9 cellular contexts compared by ENCODE assay signal in the genomic region with DNA sequence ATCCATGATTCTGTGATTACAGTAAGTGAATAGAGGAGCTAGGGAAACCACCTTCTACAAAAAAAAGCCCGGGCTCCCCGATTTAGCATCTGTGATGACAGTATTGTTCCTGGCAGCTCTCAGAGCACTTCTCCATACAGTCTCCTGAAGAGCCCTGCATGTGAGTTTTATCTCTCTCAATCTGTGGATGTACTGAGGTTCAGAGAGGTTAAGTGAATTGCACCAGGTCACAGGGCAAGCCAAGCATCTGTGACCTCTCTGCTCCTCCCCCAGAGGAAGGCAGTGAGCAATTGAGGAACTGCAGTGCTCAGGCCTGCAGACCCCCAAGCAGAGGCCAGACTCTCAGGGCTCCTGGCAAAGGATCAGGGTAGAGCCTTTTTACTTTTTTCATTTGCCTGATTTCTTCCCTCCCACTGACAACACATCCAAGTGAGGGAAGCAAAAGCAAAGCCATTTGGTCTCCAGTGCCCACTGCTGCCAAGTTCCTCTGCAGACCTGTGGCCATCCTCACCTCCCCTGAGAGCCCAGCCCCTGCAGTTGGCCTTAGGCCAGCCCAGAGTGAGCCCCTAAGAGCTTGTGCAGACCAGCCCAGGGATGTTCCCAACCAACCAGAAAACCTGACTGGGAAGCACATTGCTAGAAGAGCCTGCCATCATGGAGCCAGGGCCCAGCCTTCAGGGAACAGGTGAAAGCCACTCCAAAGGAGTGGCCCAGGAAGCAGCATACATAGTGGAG. TPM values are rescaled to one million over a fixed set of nuclear protein-coding genes. Genes with fewer than 3 reads are reported as not detected.
DNase-seq lines count a peak whose midpoint lies in the region; ATAC-seq, FAIRE-seq and TF ChIP-seq lines count a peak whose summit lies in the region.
"Had no signal": no experiment of that assay in that cellular context is flagged by ENCODE, and none has a peak within 500 bp of the region (broad histone marks: within the 10 kb centered on the region; RNA-seq: fewer than 3 reads in every experiment).

No MANE protein-coding gene starts in this region.

- H3K4me3 ChIP-seq in OCI-LY1 (ENCODE audit: low read depth, low read length, poor library complexity, severe bottlenecking) (peak overlapping the region; percentile 88), endothelial cell of umbilical vein (replicated peaks in 1 of 3; ENCODE audit: insufficient read depth in 1 of 3, low read depth in 1 of 3, low read length in 3 of 3) (no peak overlapping the region), spleen (peak overlapping the region in 1 of 8 donors; percentile 31)

- H3K79me2 ChIP-seq in OCI-LY1 (ENCODE audit: insufficient read depth, low read length) (peaks cover 28% of the 10 kb centered on the region), endothelial cell of umbilical vein (ENCODE audit: control insufficient read depth, insufficient read depth, low read length) (peaks cover 68% of the 10 kb centered on the region)

- ATAC-seq in HG03520 (IDR thresholded peaks at IDR 0.05; ENCODE audit: unreplicated experiment) (no peak), GM19035 (IDR thresholded peaks at IDR 0.05; ENCODE audit: unreplicated experiment) (no peak)

- intact Hi-C loops in endothelial cell of umbilical vein (cut with micrococcal nuclease): no loop called here
- intact Hi-C loops in spleen (cut with DNase I; ENCODE audit: low total_unique reads): no loop called here

- H2AFZ ChIP-seq in OCI-LY1 (ENCODE audit: low read length) (no peak overlapping the region), endothelial cell of umbilical vein (ENCODE audit: low read depth, low read length) (no peak overlapping the region)

- dilution Hi-C loops in endothelial cell of umbilical vein (cut with MboI; ENCODE audit: extremely low pct_ligation_motif_present, low sequenced_read_pairs): no loop called here

- H3K27me3 ChIP-seq in OCI-LY1 (ENCODE audit: insufficient read depth, low read length) (no peaks in the 10 kb centered on the region), endothelial cell of umbilical vein (ENCODE audit: control insufficient read depth in 2 of 2, insufficient read depth in 2 of 2, low read length in 2 of 2) (no peaks in the 10 kb centered on the region), spleen (replicated peaks in 1 of 7) (no peaks in the 10 kb centered on the region)

- POLR2A ChIA-PET in endothelial cell of umbilical vein (lab: Charles Lee): no interaction called here

- CTCF ChIA-PET in endothelial cell of umbilical vein (lab: Charles Lee): interaction anchor here (10.8 kb wide), 1 partner anchor 33 kb away, joined by 245 read pairs; no protein-coding TSS in a partner anchor

- H3K36me3 ChIP-seq in OCI-LY1 (ENCODE audit: insufficient read depth, low read length) (peaks cover 6% of the 10 kb centered on the region; the same call in 1 of the 2 replicates), endothelial cell of umbilical vein (ENCODE audit: control insufficient read depth in 2 of 2, extremely low read depth in 1 of 2, insufficient read depth in 2 of 2, low read length in 2 of 2) (no peaks in the 10 kb centered on the region), spleen (no peaks in the 10 kb centered on the region)

- H3K4me2 ChIP-seq in OCI-LY1 (ENCODE audit: low read length) (peak overlapping the region; percentile 67), endothelial cell of umbilical vein (ENCODE audit: insufficient read depth, low read length) (no peak overlapping the region)

- H3K9me1 ChIP-seq in endothelial cell of umbilical vein (replicated peaks; ENCODE audit: control insufficient read depth, extremely low read depth, insufficient read depth, low read length): no peaks in the 10 kb centered on the region

- peak overlapping the region; percentile 93 for H3K27ac ChIP-seq in OCI-LY1 (ENCODE audit: low read depth, low read length, poor library complexity, severe bottlenecking)
- peak overlapping the region; percentile 96 for H3K27ac ChIP-seq in endothelial cell of umbilical vein (ENCODE audit: insufficient read depth, low read depth, low read length)
- H3K27ac ChIP-seq in spleen: peak overlapping the region; percentile 54 to 99 (median 96)

- DNase-seq in DMS53 (lab: John Stamatoyannopoulos, UW) (peak; percentile 78), DMS53 treated with DMSO at 0.1 percent for 48 hours (lab: John Stamatoyannopoulos, UW; ENCODE audit: unreplicated experiment) (no peak), endothelial cell of umbilical vein (ENCODE audit: low read depth, low spot score) (no peak), spleen (no peak), AG20443 (ENCODE audit: low spot score) (no peak)

- H3K9ac ChIP-seq in OCI-LY1 (ENCODE audit: low read length) (peak overlapping the region; percentile 67), endothelial cell of umbilical vein (replicated peaks; ENCODE audit: extremely low read depth, insufficient read depth, low read length) (no peak overlapping the region)

- H3K9me3 ChIP-seq in OCI-LY1 (ENCODE audit: low read length) (no peaks in the 10 kb centered on the region), endothelial cell of umbilical vein (replicated peaks; ENCODE audit: control insufficient read depth, insufficient read depth, low read length) (no peaks in the 10 kb centered on the region), spleen (no peaks in the 10 kb centered on the region)

- H3K9me2 ChIP-seq in OCI-LY1 (ENCODE audit: low read depth, low read length): no peaks in the 10 kb centered on the region

- H3F3A ChIP-seq in OCI-LY1 (ENCODE audit: insufficient read depth, low read length): no peaks in the 10 kb centered on the region

- TF ChIP-seq CTCF in OCI-LY1 (IDR thresholded peaks at IDR 0.05; ENCODE audit: low read length) (no peak), endothelial cell of umbilical vein (IDR thresholded peaks at IDR 0.05; ENCODE audit: extremely low read depth in 1 of 2, insufficient read depth in 1 of 2, low read depth in 1 of 2, low read length in 2 of 2) (no peak), spleen (IDR thresholded peaks at IDR 0.05 in 8 of 11, conservative IDR thresholded peaks at IDR 0.05 in 3 of 11) (no peak)

- TF ChIP-seq POLR2A in endothelial cell of umbilical vein (IDR thresholded peaks at IDR 0.05; ENCODE audit: low read depth, low read length) (no peak), spleen (IDR thresholded peaks at IDR 0.05) (no peak)

- FAIRE-seq in endothelial cell of umbilical vein (lab: Jason Lieb, UNC): no peak
- FAIRE-seq: A204.1 had no signal

- H4K20me1 ChIP-seq in OCI-LY1 (ENCODE audit: insufficient read depth, low read length): no peaks in the 10 kb centered on the region
- no peaks in the 10 kb centered on the region for H4K20me1 ChIP-seq in endothelial cell of umbilical vein (replicated peaks; ENCODE audit: control insufficient read depth, extremely low read depth, insufficient read depth, low read length)

- H3K4me1 ChIP-seq in OCI-LY1 (ENCODE audit: insufficient read depth, low read length, severe bottlenecking) (peaks cover 87% of the 10 kb centered on the region), endothelial cell of umbilical vein (ENCODE audit: control insufficient read depth, extremely low read depth, insufficient read depth, low read length) (peaks cover 41% of the 10 kb centered on the region), spleen (peaks cover 76 to 90% (median 90%) of the 10 kb centered on the region in 6 donors)

- 6 to 22% (median 13%) methylated on average over 2 of the region's 2 CpGs for WGBS in spleen, 5 donors

- BruUV-seq in endothelial cell of umbilical vein (replicated peaks; lab: Mats Ljungman, UMichigan): no TSS peak

TF ChIP-seq in endothelial cell of umbilical vein, 7 proteins besides CTCF, POLR2A, EP300 and RAD21:
- TF ChIP-seq EZH2 (IDR thresholded peaks at IDR 0.05; ENCODE audit: borderline replicate concordance, low read depth, low read length, severe bottlenecking) (no peak), MYC (IDR thresholded peaks at IDR 0.05; ENCODE audit: low read depth, low read length) (no peak), GATA2 (IDR thresholded peaks at IDR 0.05; ENCODE audit: insufficient read depth, insufficient read length, low read depth, low read length) (no peak), FOS (IDR thresholded peaks at IDR 0.05; ENCODE audit: borderline replicate concordance, insufficient read depth, low read length) (no peak), POLR2AphosphoS5 (IDR thresholded peaks at IDR 0.05; ENCODE audit: insufficient read depth, low read depth, low read length) (no peak), MAX (IDR thresholded peaks at IDR 0.05; ENCODE audit: insufficient read depth, insufficient read length) (no peak), JUN (IDR thresholded peaks at IDR 0.05; ENCODE audit: borderline replicate concordance, insufficient read depth, insufficient read length, low read depth) (no peak)

RNA-seq across cellular contexts. Expression of gene PNMA1, which starts 47.6 kb away (rescaled TPM):
- total RNA-seq in endothelial cell of umbilical vein (82.4 and 82.6 TPM in 2 replicates), spleen (10 to 100 TPM; 21.1 to 31.8 (median 25.4) TPM)
- polyA plus RNA-seq in endothelial cell of umbilical vein (25.8 and 29.8 TPM in 2 replicates), spleen (10 to 100 TPM; 13.1 to 19.8 (median 13.8) TPM)
- polyA plus RNA-seq in endothelial cell of umbilical vein (2011; cell fraction: cytosol; rRNA removed): 33.5 and 34.9 TPM in 2 replicates
- 21.7 and 25.2 TPM in 2 replicates for polyA plus RNA-seq in endothelial cell of umbilical vein (2011; cell fraction: nucleus; rRNA removed)
- polyA plus RNA-seq in endothelial cell of umbilical vein (2012): 48.9 and 63.0 TPM in 2 replicates
- 27.9 and 28.4 TPM in 2 replicates for polyA minus RNA-seq in endothelial cell of umbilical vein
- 12.2 TPM for polyA minus RNA-seq in endothelial cell of umbilical vein (2011; cell fraction: cytosol; rRNA and poly(A)+ RNA removed)
- 9.1 and 12.8 TPM in 2 replicates for polyA minus RNA-seq in endothelial cell of umbilical vein (2011; cell fraction: nucleus; rRNA and poly(A)+ RNA removed)
